In genomic region chr17:57257911-57258885, GRCh38 we compare ENCODE assay signal across 1 cellular context.
A peak's percentile ranks its signal among the peaks of the same experiment; 100 is the strongest.
TF ChIP-seq lines count a peak whose summit lies in the region.

No MANE protein-coding gene starts in this region.

TF ChIP-seq in HepG2, 621 proteins besides CTCF, POLR2A, EP300 and RAD21 (continued from another document and continues in another):
- TF ChIP-seq GLMP (CRISPR knock-in tag; IDR thresholded peaks at IDR 0.05; ENCODE audit: borderline replicate concordance) (no peak), LCORL (IDR thresholded peaks at IDR 0.05) (no peak), LCORL (CRISPR knock-in tag; IDR thresholded peaks at IDR 0.05) (no peak), ZNF678 (CRISPR knock-in tag; IDR thresholded peaks at IDR 0.05) (no peak), TFAP4 (IDR thresholded peaks at IDR 0.05; ENCODE audit: borderline replicate concordance, low read depth) (no peak), ZNF30 (CRISPR knock-in tag; IDR thresholded peaks at IDR 0.05) (no peak), ZNF263 (CRISPR knock-in tag; IDR thresholded peaks at IDR 0.05) (peak; percentile 32; the same call in 1 of the 2 replicates), RBFOX2 (IDR thresholded peaks at IDR 0.05; ENCODE audit: low read depth, low read length) (no peak), NFKB2 (CRISPR knock-in tag; IDR thresholded peaks at IDR 0.05; ENCODE audit: borderline replicate concordance) (peak; percentile 55; the same call in 1 of the 2 replicates), ZBTB7B (CRISPR knock-in tag; IDR thresholded peaks at IDR 0.05) (no peak), ZNF503 (CRISPR knock-in tag; IDR thresholded peaks at IDR 0.05) (no peak), ZKSCAN1 (IDR thresholded peaks at IDR 0.05; ENCODE audit: low read length) (no peak), ZBTB21 (CRISPR knock-in tag; IDR thresholded peaks at IDR 0.05) (peak; percentile 68), TBP (CRISPR knock-in tag; IDR thresholded peaks at IDR 0.05) (no peak), RFXANK (CRISPR knock-in tag; IDR thresholded peaks at IDR 0.05) (no peak), MTF2 (CRISPR knock-in tag; IDR thresholded peaks at IDR 0.05; ENCODE audit: borderline replicate concordance) (no peak), ZNF292 (CRISPR knock-in tag; IDR thresholded peaks at IDR 0.05; ENCODE audit: borderline replicate concordance, low read depth) (no peak), ZNF598 (CRISPR knock-in tag; IDR thresholded peaks at IDR 0.05; ENCODE audit: borderline replicate concordance) (peak; percentile 77; the same call in 1 of the 2 replicates), ZNF749 (CRISPR knock-in tag; IDR thresholded peaks at IDR 0.05; ENCODE audit: borderline replicate concordance) (no peak), HIC2 (CRISPR knock-in tag; IDR thresholded peaks at IDR 0.05; ENCODE audit: low read depth) (no peak), MBD4 (IDR thresholded peaks at IDR 0.05; ENCODE audit: borderline replicate concordance, low read length) (no peak), ZFY (CRISPR knock-in tag; IDR thresholded peaks at IDR 0.05) (peak; percentile 21; the same call in 1 of the 2 replicates), SETDB1 (CRISPR knock-in tag; IDR thresholded peaks at IDR 0.05; ENCODE audit: borderline replicate concordance) (no peak), ZNF33A (CRISPR knock-in tag; IDR thresholded peaks at IDR 0.05; ENCODE audit: borderline replicate concordance) (no peak), CHD2 (IDR thresholded peaks at IDR 0.05; ENCODE audit: low read depth, low read length) (no peak), STAG1 (CRISPR knock-in tag; IDR thresholded peaks at IDR 0.05) (0 out of 2 replicates have a peak, but pooled peaks have one; percentile 11), ZNF557 (CRISPR knock-in tag; IDR thresholded peaks at IDR 0.05) (no peak), ZNF589 (CRISPR knock-in tag; conservative IDR thresholded peaks at IDR 0.05) (no peak), ZNF569 (CRISPR knock-in tag; IDR thresholded peaks at IDR 0.05; ENCODE audit: borderline replicate concordance) (no peak), RBM39 (IDR thresholded peaks at IDR 0.05; ENCODE audit: low read depth, low read length, poor library complexity, severe bottlenecking) (no peak), GATAD2A (CRISPR knock-in tag; IDR thresholded peaks at IDR 0.05) (peak; percentile 13; the same call in 1 of the 2 replicates)
- TF ChIP-seq, protein P1, sequence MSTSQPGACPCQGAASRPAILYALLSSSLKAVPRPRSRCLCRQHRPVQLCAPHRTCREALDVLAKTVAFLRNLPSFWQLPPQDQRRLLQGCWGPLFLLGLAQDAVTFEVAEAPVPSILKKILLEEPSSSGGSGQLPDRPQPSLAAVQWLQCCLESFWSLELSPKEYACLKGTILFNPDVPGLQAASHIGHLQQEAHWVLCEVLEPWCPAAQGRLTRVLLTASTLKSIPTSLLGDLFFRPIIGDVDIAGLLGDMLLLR (CRISPR knock-in tag; IDR thresholded peaks at IDR 0.05) = no peak
- TF ChIP-seq, protein P2, sequence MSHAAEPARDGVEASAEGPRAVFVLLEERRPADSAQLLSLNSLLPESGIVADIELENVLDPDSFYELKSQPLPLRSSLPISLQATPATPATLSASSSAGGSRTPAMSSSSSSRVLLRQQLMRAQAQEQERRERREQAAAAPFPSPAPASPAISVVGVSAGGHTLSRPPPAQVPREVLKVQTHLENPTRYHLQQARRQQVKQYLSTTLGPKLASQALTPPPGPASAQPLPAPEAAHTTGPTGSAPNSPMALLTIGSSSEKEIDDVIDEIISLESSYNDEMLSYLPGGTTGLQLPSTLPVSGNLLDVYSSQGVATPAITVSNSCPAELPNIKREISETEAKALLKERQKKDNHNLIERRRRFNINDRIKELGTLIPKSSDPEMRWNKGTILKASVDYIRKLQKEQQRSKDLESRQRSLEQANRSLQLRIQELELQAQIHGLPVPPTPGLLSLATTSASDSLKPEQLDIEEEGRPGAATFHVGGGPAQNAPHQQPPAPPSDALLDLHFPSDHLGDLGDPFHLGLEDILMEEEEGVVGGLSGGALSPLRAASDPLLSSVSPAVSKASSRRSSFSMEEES (CRISPR knock-in tag; IDR thresholded peaks at IDR 0.05) = 0 out of 2 replicates have a peak, but pooled peaks have one; percentile 12
- TF ChIP-seq, protein P3, sequence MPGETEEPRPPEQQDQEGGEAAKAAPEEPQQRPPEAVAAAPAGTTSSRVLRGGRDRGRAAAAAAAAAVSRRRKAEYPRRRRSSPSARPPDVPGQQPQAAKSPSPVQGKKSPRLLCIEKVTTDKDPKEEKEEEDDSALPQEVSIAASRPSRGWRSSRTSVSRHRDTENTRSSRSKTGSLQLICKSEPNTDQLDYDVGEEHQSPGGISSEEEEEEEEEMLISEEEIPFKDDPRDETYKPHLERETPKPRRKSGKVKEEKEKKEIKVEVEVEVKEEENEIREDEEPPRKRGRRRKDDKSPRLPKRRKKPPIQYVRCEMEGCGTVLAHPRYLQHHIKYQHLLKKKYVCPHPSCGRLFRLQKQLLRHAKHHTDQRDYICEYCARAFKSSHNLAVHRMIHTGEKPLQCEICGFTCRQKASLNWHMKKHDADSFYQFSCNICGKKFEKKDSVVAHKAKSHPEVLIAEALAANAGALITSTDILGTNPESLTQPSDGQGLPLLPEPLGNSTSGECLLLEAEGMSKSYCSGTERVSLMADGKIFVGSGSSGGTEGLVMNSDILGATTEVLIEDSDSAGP (CRISPR knock-in tag; IDR thresholded peaks at IDR 0.05; ENCODE audit: borderline replicate concordance) = peak; percentile 98
- TF ChIP-seq, protein P4, sequence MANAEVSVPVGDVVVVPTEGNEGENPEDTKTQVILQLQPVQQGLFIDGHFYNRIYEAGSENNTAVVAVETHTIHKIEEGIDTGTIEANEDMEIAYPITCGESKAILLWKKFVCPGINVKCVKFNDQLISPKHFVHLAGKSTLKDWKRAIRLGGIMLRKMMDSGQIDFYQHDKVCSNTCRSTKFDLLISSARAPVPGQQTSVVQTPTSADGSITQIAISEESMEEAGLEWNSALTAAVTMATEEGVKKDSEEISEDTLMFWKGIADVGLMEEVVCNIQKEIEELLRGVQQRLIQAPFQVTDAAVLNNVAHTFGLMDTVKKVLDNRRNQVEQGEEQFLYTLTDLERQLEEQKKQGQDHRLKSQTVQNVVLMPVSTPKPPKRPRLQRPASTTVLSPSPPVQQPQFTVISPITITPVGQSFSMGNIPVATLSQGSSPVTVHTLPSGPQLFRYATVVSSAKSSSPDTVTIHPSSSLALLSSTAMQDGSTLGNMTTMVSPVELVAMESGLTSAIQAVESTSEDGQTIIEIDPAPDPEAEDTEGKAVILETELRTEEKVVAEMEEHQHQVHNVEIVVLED (CRISPR knock-in tag; IDR thresholded peaks at IDR 0.05; ENCODE audit: borderline replicate concordance) = no peak
- TF ChIP-seq, protein P5, sequence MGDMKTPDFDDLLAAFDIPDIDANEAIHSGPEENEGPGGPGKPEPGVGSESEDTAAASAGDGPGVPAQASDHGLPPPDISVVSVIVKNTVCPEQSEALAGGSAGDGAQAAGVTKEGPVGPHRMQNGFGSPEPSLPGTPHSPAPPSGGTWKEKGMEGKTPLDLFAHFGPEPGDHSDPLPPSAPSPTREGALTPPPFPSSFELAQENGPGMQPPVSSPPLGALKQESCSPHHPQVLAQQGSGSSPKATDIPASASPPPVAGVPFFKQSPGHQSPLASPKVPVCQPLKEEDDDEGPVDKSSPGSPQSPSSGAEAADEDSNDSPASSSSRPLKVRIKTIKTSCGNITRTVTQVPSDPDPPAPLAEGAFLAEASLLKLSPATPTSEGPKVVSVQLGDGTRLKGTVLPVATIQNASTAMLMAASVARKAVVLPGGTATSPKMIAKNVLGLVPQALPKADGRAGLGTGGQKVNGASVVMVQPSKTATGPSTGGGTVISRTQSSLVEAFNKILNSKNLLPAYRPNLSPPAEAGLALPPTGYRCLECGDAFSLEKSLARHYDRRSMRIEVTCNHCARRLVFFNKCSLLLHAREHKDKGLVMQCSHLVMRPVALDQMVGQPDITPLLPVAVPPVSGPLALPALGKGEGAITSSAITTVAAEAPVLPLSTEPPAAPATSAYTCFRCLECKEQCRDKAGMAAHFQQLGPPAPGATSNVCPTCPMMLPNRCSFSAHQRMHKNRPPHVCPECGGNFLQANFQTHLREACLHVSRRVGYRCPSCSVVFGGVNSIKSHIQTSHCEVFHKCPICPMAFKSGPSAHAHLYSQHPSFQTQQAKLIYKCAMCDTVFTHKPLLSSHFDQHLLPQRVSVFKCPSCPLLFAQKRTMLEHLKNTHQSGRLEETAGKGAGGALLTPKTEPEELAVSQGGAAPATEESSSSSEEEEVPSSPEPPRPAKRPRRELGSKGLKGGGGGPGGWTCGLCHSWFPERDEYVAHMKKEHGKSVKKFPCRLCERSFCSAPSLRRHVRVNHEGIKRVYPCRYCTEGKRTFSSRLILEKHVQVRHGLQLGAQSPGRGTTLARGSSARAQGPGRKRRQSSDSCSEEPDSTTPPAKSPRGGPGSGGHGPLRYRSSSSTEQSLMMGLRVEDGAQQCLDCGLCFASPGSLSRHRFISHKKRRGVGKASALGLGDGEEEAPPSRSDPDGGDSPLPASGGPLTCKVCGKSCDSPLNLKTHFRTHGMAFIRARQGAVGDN (CRISPR knock-in tag; IDR thresholded peaks at IDR 0.05) = peak; percentile 61
- TF ChIP-seq, protein P6, sequence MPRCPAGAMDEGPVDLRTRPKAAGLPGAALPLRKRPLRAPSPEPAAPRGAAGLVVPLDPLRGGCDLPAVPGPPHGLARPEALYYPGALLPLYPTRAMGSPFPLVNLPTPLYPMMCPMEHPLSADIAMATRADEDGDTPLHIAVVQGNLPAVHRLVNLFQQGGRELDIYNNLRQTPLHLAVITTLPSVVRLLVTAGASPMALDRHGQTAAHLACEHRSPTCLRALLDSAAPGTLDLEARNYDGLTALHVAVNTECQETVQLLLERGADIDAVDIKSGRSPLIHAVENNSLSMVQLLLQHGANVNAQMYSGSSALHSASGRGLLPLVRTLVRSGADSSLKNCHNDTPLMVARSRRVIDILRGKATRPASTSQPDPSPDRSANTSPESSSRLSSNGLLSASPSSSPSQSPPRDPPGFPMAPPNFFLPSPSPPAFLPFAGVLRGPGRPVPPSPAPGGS (CRISPR knock-in tag; IDR thresholded peaks at IDR 0.05) = no peak
- TF ChIP-seq, protein P7, sequence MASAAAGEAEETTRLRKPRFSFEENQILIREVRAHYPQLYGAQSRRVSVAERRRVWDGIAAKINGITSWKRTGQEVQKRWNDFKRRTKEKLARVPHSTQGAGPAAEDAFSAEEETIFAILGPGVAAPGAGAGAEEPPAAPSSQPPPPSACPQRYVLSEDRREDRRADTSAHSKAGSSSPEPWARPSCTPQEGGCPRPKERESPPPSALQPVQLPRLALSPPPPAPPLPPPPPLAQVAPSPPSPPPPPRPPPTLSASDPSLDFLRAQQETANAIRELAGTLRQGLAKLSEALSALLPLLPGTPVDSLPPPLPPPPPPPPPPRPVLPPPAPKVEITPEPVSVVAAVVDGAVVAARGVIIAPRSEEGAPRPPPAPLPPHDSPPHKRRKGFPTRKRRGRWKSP (CRISPR knock-in tag; IDR thresholded peaks at IDR 0.05) = 0 out of 2 replicates have a peak, but pooled peaks have one; percentile 4
- TF ChIP-seq, protein P8, sequence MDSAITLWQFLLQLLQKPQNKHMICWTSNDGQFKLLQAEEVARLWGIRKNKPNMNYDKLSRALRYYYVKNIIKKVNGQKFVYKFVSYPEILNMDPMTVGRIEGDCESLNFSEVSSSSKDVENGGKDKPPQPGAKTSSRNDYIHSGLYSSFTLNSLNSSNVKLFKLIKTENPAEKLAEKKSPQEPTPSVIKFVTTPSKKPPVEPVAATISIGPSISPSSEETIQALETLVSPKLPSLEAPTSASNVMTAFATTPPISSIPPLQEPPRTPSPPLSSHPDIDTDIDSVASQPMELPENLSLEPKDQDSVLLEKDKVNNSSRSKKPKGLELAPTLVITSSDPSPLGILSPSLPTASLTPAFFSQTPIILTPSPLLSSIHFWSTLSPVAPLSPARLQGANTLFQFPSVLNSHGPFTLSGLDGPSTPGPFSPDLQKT (CRISPR knock-in tag; IDR thresholded peaks at IDR 0.05; ENCODE audit: borderline replicate concordance) = no peak
- TF ChIP-seq, protein P9, sequence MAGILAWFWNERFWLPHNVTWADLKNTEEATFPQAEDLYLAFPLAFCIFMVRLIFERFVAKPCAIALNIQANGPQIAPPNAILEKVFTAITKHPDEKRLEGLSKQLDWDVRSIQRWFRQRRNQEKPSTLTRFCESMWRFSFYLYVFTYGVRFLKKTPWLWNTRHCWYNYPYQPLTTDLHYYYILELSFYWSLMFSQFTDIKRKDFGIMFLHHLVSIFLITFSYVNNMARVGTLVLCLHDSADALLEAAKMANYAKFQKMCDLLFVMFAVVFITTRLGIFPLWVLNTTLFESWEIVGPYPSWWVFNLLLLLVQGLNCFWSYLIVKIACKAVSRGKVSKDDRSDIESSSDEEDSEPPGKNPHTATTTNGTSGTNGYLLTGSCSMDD (CRISPR knock-in tag; IDR thresholded peaks at IDR 0.05) = no peak
